In the genomic region with DNA sequence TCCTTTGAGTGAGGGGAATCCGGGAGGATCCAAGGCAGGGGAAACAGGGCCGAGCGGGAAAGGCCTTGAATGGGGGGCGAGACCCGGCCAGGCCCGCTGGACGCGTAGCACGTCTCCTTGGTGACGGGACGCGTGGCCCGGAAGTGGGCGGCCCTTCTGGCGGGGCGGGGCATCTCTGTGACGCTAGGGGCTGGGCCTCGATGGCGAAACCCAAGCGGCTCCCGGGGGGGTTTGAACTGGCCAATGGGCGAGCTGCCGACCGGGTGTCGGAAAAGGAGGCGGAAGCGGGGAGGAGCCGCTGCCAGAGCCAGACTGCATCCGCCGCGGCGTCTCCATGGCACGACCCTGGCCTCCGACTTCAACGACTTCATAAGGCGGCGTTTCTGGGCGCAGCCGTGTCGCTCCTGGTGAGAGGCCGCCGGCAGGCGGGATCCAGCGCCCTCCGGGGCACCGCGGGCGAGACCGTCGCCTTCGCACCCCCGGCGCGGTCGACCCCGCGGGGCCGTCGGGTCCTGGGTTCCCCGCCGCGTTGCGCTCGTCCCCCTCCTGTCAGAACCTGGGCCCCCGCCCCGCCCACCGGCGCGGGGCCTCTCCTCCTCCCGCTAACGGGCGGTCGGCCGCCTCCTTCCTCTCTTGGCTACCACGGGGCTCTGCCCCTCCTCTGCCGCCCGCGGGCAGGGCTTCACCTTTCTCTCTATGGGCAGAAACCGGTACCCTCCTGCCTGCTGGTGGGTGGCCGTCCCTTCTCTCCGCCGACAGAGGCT, we compare ENCODE assay signal across 8 cellular contexts. TPM values are rescaled to one million over a fixed set of nuclear protein-coding genes. Genes with fewer than 3 reads are reported as not detected.
A peak's percentile ranks its signal among the peaks of the same experiment; 100 is the strongest.
DNase-seq lines count a peak whose midpoint lies in the region; ATAC-seq, FAIRE-seq and TF ChIP-seq lines count a peak whose summit lies in the region.

A gene (plus strand): TSS at position 158 of the 764 bp plus-strand sequence. CDS start 86 bp downstream, at position 244.

- peak within 1 kb of the TSS; percentile 69 for H3K27ac ChIP-seq in HepG2 (ENCODE audit: extremely low read length, insufficient read depth, low read length)

- no peaks in the 10 kb centered on the region for H4K20me1 ChIP-seq in HepG2 (ENCODE audit: insufficient read depth, low read length)

- H2AFZ ChIP-seq in HepG2 (ENCODE audit: low read length), result no peak within 1 kb of the TSS

- POLR2A ChIA-PET in HepG2 (lab: Yijun Ruan, JAX), result interaction anchor here (0.7 to 1.3 kb wide), 2 partner anchors 49 to 85 kb away, joined by 3 read pairs; a partner anchor contains a TSS

- peak; percentile 65 for FAIRE-seq in HepG2 (lab: Jason Lieb, UNC)

- TF ChIP-seq RAD21 in HepG2 (CRISPR knock-in tag; IDR thresholded peaks at IDR 0.05), result no peak

- peak within 1 kb of the TSS; percentile 75 for H3K9ac ChIP-seq in HepG2 (ENCODE audit: insufficient read depth, low read depth, low read length)

- DNase-seq in CD1c-positive myeloid dendritic cell (ENCODE audit: extremely low spot score) (peak; percentile 98), NCI-H774 (lab: John Stamatoyannopoulos, UW) (peak; percentile 99), dermis blood vessel endothelial cell (peak; percentile 97), HepG2 (ENCODE audit: low spot score) (peak; percentile 92)
- peak; percentile 96 to 98 for DNase-seq in activated CD4-positive, alpha-beta T cell treated with anti-CD3 and anti-CD28 coated beads, Interleukin-2, amount 50 U/mL, for 24 hours (ENCODE audit: low read depth in 1 of 2, low spot score in 1 of 2)
- DNase-seq in stimulated activated CD4-positive, alpha-beta T cell treated with anti-CD3 and anti-CD28 coated beads, Interleukin-2, amount 100 ng/mL, for 48 hours, result peak; percentile 98 to 99

- in situ Hi-C loops in HepG2 (cut with HindIII; ENCODE audit: extremely low pct_ligation_motif_present, low pct_unique_long_range_greater_than_20kb), result no loop called here

- no peaks in the 10 kb centered on the region for H3K9me3 ChIP-seq in HepG2 (ENCODE audit: low read length)

- peaks cover 10 to 21% of the 10 kb centered on the region in 2 experiments; a peak in 4 of 5 replicates for H3K36me3 ChIP-seq in HepG2 (replicated peaks in 1 of 2; ENCODE audit: control insufficient read depth in 1 of 2, insufficient read depth in 2 of 2, low read length in 2 of 2)

- intact Hi-C loops in HepG2 (cut with micrococcal nuclease; ENCODE audit: unreplicated experiment), result no loop called here

- peak within 1 kb of the TSS; percentile 90 for H3K4me2 ChIP-seq in HepG2 (ENCODE audit: low read depth, low read length)

- BruUV-seq in HepG2 (replicated peaks; lab: Mats Ljungman, UMichigan), result no TSS peak

- 0% methylated on average over 3 of the region's 82 CpGs for WGBS in HepG2 (ENCODE audit: low lambda C conversion rate)

- TF ChIP-seq POLR2A in HepG2 (IDR thresholded peaks at IDR 0.05; ENCODE audit: insufficient read depth in 1 of 2, low read depth in 2 of 2, low read length in 2 of 2), result peak; percentile 59 to 86

- H3K79me2 ChIP-seq in HepG2 (ENCODE audit: insufficient read depth, low read length), result peaks cover 4% of the 10 kb centered on the region

- CTCF ChIA-PET in HepG2 (lab: Yijun Ruan, JAX; ENCODE audit: low intra/inter-chr PET ratio, low total read pairs), result interaction anchor here (0.9 kb wide), 1 partner anchor 161 kb away, joined by 3 read pairs; no protein-coding TSS in a partner anchor

- peaks cover 15% of the 10 kb centered on the region for H3K4me1 ChIP-seq in HepG2 (ENCODE audit: insufficient read depth, low read length)

- ATAC-seq in GM19397 (IDR thresholded peaks at IDR 0.05; ENCODE audit: unreplicated experiment) (peak; percentile 77), HG03565 (IDR thresholded peaks at IDR 0.05; ENCODE audit: unreplicated experiment) (peak; percentile 75), HepG2 (peak; percentile 90)

- peak within 1 kb of the TSS; percentile 60 to 91 (median 77) for H3K4me3 ChIP-seq in HepG2 (replicated peaks in 1 of 3; ENCODE audit: insufficient read depth in 1 of 3, low read depth in 2 of 3, low read length in 3 of 3)

- TF ChIP-seq EP300 in HepG2 (IDR thresholded peaks at IDR 0.05; ENCODE audit: low read depth in 2 of 2, low read length in 2 of 2) (no peak), HepG2 (CRISPR knock-in tag; IDR thresholded peaks at IDR 0.05; ENCODE audit: borderline replicate concordance) (no peak)

- peaks cover 0 to 16% of the 10 kb centered on the region in 2 experiments; a peak in 3 of 5 replicates for H3K27me3 ChIP-seq in HepG2 (ENCODE audit: control insufficient read depth in 1 of 2, insufficient read depth in 2 of 2, low read length in 2 of 2)

- TF ChIP-seq CTCF in HepG2 (CRISPR knock-in tag; IDR thresholded peaks at IDR 0.05), result no peak

TF ChIP-seq in HepG2, 621 proteins besides CTCF, POLR2A, EP300 and RAD21 (continues in another document):
- TF ChIP-seq SNRNP70 (IDR thresholded peaks at IDR 0.05; ENCODE audit: low read depth, low read length) (no peak), BCL6 (CRISPR knock-in tag; IDR thresholded peaks at IDR 0.05) (no peak), CENPT (CRISPR knock-in tag; IDR thresholded peaks at IDR 0.05; ENCODE audit: low read depth) (no peak), ZFY (CRISPR knock-in tag; IDR thresholded peaks at IDR 0.05) (peak; percentile 95), KDM5B (CRISPR knock-in tag; IDR thresholded peaks at IDR 0.05; ENCODE audit: borderline replicate concordance) (no peak), ZBTB42 (CRISPR knock-in tag; IDR thresholded peaks at IDR 0.05) (no peak), FOSL2 (CRISPR knock-in tag; IDR thresholded peaks at IDR 0.05) (peak; percentile 20; the same call in 1 of the 2 replicates), ASH2L (IDR thresholded peaks at IDR 0.05; ENCODE audit: insufficient read length, low read depth, low read length) (peak; percentile 21), ZNF331 (CRISPR knock-in tag; IDR thresholded peaks at IDR 0.05) (0 out of 2 replicates have a peak, but pooled peaks have one; percentile 17), POLR2AphosphoS5 (IDR thresholded peaks at IDR 0.05; ENCODE audit: low read depth, low read length) (peak; percentile 69), AHR (CRISPR knock-in tag; IDR thresholded peaks at IDR 0.05) (peak; percentile 73; the same call in 1 of the 2 replicates)
- TF ChIP-seq, protein P1, sequence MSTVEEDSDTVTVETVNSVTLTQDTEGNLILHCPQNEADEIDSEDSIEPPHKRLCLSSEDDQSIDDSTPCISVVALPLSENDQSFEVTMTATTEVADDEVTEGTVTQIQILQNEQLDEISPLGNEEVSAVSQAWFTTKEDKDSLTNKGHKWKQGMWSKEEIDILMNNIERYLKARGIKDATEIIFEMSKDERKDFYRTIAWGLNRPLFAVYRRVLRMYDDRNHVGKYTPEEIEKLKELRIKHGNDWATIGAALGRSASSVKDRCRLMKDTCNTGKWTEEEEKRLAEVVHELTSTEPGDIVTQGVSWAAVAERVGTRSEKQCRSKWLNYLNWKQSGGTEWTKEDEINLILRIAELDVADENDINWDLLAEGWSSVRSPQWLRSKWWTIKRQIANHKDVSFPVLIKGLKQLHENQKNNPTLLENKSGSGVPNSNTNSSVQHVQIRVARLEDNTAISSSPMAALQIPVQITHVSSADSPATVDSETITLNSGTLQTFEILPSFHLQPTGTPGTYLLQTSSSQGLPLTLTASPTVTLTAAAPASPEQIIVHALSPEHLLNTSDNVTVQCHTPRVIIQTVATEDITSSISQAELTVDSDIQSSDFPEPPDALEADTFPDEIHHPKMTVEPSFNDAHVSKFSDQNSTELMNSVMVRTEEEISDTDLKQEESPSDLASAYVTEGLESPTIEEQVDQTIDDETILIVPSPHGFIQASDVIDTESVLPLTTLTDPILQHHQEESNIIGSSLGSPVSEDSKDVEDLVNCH (CRISPR knock-in tag; IDR thresholded peaks at IDR 0.05), result 0 out of 2 replicates have a peak, but pooled peaks have one; percentile 38
- TF ChIP-seq, protein P2, sequence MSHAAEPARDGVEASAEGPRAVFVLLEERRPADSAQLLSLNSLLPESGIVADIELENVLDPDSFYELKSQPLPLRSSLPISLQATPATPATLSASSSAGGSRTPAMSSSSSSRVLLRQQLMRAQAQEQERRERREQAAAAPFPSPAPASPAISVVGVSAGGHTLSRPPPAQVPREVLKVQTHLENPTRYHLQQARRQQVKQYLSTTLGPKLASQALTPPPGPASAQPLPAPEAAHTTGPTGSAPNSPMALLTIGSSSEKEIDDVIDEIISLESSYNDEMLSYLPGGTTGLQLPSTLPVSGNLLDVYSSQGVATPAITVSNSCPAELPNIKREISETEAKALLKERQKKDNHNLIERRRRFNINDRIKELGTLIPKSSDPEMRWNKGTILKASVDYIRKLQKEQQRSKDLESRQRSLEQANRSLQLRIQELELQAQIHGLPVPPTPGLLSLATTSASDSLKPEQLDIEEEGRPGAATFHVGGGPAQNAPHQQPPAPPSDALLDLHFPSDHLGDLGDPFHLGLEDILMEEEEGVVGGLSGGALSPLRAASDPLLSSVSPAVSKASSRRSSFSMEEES (CRISPR knock-in tag; IDR thresholded peaks at IDR 0.05), result peak; percentile 35; the same call in 1 of the 2 replicates

RNA-seq across cellular contexts. Expression of the gene that starts here (rescaled TPM):
- total RNA-seq in dermis blood vessel endothelial cell (44.2 and 55.7 TPM in 2 replicates), HepG2 (2016; rRNA removed; fragmentation: Illumina TruSeq; extraction: Trizol) (28.3 and 31.3 TPM in 2 replicates)
- total RNA-seq in HepG2 (2016; cell fraction: cytosol; rRNA removed; fragmentation: Illumina TruSeq; extraction: Trizol; ENCODE audit: low read depth), result 6.8 and 10.0 TPM in 2 replicates
- total RNA-seq in HepG2 (2016; cell fraction: insoluble cytoplasmic fraction; rRNA removed; fragmentation: Illumina TruSeq; extraction: Trizol), result 28.2 and 33.5 TPM in 2 replicates
- 17.0 and 17.8 TPM in 2 replicates for total RNA-seq in HepG2 (2016; cell fraction: membrane; rRNA removed; fragmentation: Illumina TruSeq; extraction: Trizol)
- total RNA-seq in HepG2 (2016; cell fraction: nucleus; rRNA removed; fragmentation: Illumina TruSeq; extraction: Trizol), result 32.1 and 38.6 TPM in 2 replicates
- 9.8 and 10.0 TPM in 2 replicates for polyA plus RNA-seq in HepG2 (2011; rRNA removed)
- 3.3 and 3.7 TPM in 2 replicates for polyA plus RNA-seq in HepG2 (2011; cell fraction: cytosol; rRNA removed)
- polyA plus RNA-seq in HepG2 (2011; cell fraction: nucleus; rRNA removed), result 69.5 and 91.8 TPM in 2 replicates
- polyA plus RNA-seq in HepG2 (2012), result 12.4 and 16.5 TPM in 2 replicates
- 5.0 TPM in 2 replicates for polyA plus RNA-seq in HepG2 (2016; cell fraction: cytosol; fragmentation: Illumina TruSeq; extraction: Trizol; ENCODE audit: low read depth)
- polyA plus RNA-seq in HepG2 (2016; cell fraction: insoluble cytoplasmic fraction; fragmentation: Illumina TruSeq; extraction: Trizol; ENCODE audit: low read depth), result 23.7 and 26.7 TPM in 2 replicates
- 7.9 and 9.5 TPM in 2 replicates for polyA plus RNA-seq in HepG2 (2016; cell fraction: membrane; fragmentation: Illumina TruSeq; extraction: Trizol; ENCODE audit: low read depth)
- polyA plus RNA-seq in HepG2 (2016; cell fraction: nucleus; fragmentation: Illumina TruSeq; extraction: Trizol; ENCODE audit: insufficient read depth, low read depth), result 69.2 and 78.2 TPM in 2 replicates
- 4.7 and 19.7 TPM in 2 replicates for polyA minus RNA-seq in HepG2 (2011; rRNA and poly(A)+ RNA removed; ENCODE audit: low replicate concordance)
- polyA minus RNA-seq in HepG2 (2011; cell fraction: cytosol; rRNA and poly(A)+ RNA removed), result 3.1 and 3.5 TPM in 2 replicates
- 13.1 and 15.3 TPM in 2 replicates for polyA minus RNA-seq in HepG2 (2011; cell fraction: nucleus; rRNA and poly(A)+ RNA removed)

Comparison
In these comparisons a context has a peak if more than half of its experiments do, and no peak if none do; other contexts are left out.
1. Peak in every context shown above with its lines: DNase-seq, ATAC-seq, H3K4me3 ChIP-seq and H3K27ac ChIP-seq.